In the genomic region with DNA sequence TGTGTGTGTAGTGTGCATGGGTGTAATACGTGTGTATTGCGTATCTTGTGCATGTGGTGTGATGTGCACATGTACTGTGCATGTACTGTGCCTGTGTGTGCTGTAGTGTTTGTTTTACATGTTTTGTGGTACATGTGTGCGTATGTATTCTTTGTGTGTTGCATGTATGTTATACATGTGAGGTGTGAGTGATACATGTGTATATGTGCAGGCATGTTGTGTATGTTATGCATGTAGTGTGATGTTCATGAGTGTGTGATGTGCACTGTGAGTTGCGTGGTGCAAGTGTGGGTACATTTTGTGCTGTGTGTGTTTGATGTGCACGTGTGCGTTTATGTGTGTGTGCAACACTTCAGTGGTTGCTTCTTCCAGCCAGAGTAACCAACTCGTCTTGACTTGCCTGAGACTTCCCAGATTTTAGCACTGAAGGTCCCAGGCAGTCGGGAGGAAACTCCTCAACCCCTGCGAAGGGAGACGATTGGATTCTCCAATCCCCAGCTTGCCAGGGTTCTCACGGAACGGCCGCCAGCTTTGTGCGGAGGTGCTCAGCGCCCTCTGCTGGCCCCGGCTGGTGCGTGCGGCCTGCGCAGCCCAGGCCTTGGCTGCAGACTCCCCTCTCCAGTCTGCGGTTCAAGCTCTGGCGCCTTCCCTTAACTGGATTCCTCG, we compare ENCODE assay signal across 8 cellular contexts. TPM values are rescaled to one million over a fixed set of nuclear protein-coding genes. Genes with fewer than 3 reads are reported as not detected.
DNase-seq lines count a peak whose midpoint lies in the region; ATAC-seq and TF ChIP-seq lines count a peak whose summit lies in the region.

No MANE protein-coding gene starts in this region.

- ATAC-seq in GM21360 (IDR thresholded peaks at IDR 0.05; ENCODE audit: unreplicated experiment): peak; percentile 73
- ATAC-seq in foreskin keratinocyte: peak; percentile 84

- peak; percentile 99 for TF ChIP-seq CTCF in AG09309 (IDR thresholded peaks at IDR 0.05; ENCODE audit: control insufficient read depth, insufficient read depth, low read depth, low read length, missing control alignments)
- peak; percentile 99 for TF ChIP-seq CTCF in LNCaP clone FGC (IDR thresholded peaks at IDR 0.05; ENCODE audit: control insufficient read depth, extremely low read depth, insufficient read depth)
- peak; percentile 99 for TF ChIP-seq CTCF in foreskin keratinocyte (conservative IDR thresholded peaks at IDR 0.05)
- TF ChIP-seq CTCF in parathyroid adenoma (IDR thresholded peaks at IDR 0.05): peak; percentile 85
- peak; percentile 88 to 97 (median 92) for TF ChIP-seq CTCF in transverse colon (IDR thresholded peaks at IDR 0.05)

- no peak overlapping the region for H3K9ac ChIP-seq in parathyroid adenoma

- in situ Hi-C loops in transverse colon (cut with MboI; ENCODE audit: low pct_ligation_motif_present in 1 of 4, low pct_unique_long_range_greater_than_20kb in 1 of 4, low sequenced_read_pairs in 3 of 4): loop anchor here in 1 of 4 donors (10.0 kb wide), 1 partner anchor 113 kb away; no protein-coding TSS in a partner anchor

- H3K4me1 ChIP-seq in foreskin keratinocyte (no peaks in the 10 kb centered on the region), parathyroid adenoma (no peaks in the 10 kb centered on the region), transverse colon (peaks cover 0 to 16% (median 5%) of the 10 kb centered on the region in 4 donors)

- H3K9me3 ChIP-seq in parathyroid adenoma (ENCODE audit: control insufficient read depth, low read length): no peaks in the 10 kb centered on the region
- no peaks in the 10 kb centered on the region for H3K9me3 ChIP-seq in transverse colon

- H2AFZ ChIP-seq in parathyroid adenoma: peak overlapping the region; percentile 50

- peaks cover 33% of the 10 kb centered on the region for H3K27me3 ChIP-seq in foreskin keratinocyte
- no peaks in the 10 kb centered on the region for H3K27me3 ChIP-seq in parathyroid adenoma (ENCODE audit: control insufficient read depth, insufficient read depth, low read length)
- no peaks in the 10 kb centered on the region for H3K27me3 ChIP-seq in transverse colon

- H3K36me3 ChIP-seq in parathyroid adenoma (ENCODE audit: control insufficient read depth, insufficient read depth, low read length): no peaks in the 10 kb centered on the region
- H3K36me3 ChIP-seq in transverse colon: no peaks in the 10 kb centered on the region

- H3K27ac ChIP-seq in foreskin keratinocyte: no peak overlapping the region
- no peak overlapping the region for H3K27ac ChIP-seq in parathyroid adenoma
- no peak overlapping the region for H3K27ac ChIP-seq in transverse colon

- intact Hi-C loops in transverse colon (cut with DNase I; ENCODE audit: low total_unique reads): loop anchor here (5.0 to 10.0 kb wide), 2 partner anchors 126 to 363 kb away; no protein-coding TSS in a partner anchor

- peak; percentile 42 for DNase-seq in AG09309 (ENCODE audit: low read depth)
- DNase-seq in LNCaP clone FGC (ENCODE audit: low read depth): peak; percentile 31
- DNase-seq in activated T-cell treated with anti-CD3 and anti-CD28 coated beads, Interleukin-2, amount 50 U/mL, for 48 hours: peak; percentile 81 to 84
- peak; percentile 63 to 74 for DNase-seq in foreskin keratinocyte
- DNase-seq in transverse colon: peak; percentile 79
- DNase-seq in NCI-H2107 treated with DMSO at 0.1 percent for 48 hours (lab: John Stamatoyannopoulos, UW; ENCODE audit: unreplicated experiment): no peak

- H3K79me2 ChIP-seq in parathyroid adenoma: no peaks in the 10 kb centered on the region

- WGBS in transverse colon (ENCODE audit: low coverage in 1 of 2), 2 donors: 26% methylated on average over 19 of the region's 22 CpGs; no CpG with 5 or more reads in 1 of the 2 donors

- H3K4me3 ChIP-seq in AG09309 (ENCODE audit: control insufficient read depth, low read depth, low read length): no peak overlapping the region
- H3K4me3 ChIP-seq in LNCaP clone FGC (ENCODE audit: low read depth, low read length): no peak overlapping the region
- no peak overlapping the region for H3K4me3 ChIP-seq in parathyroid adenoma (ENCODE audit: low read depth, low read length)
- peak overlapping the region in 1 of 4 donors; percentile 0 for H3K4me3 ChIP-seq in transverse colon

- TF ChIP-seq EP300 in transverse colon (IDR thresholded peaks at IDR 0.05; ENCODE audit: low read depth): no peak

- H3K4me2 ChIP-seq in parathyroid adenoma (ENCODE audit: low read length): no peak overlapping the region

- TF ChIP-seq POLR2A in transverse colon (IDR thresholded peaks at IDR 0.05): no peak

RNA-seq across cellular contexts. Expression of a gene that starts 3.6 kb away (rescaled TPM):
- not detected in 2 replicates for total RNA-seq in foreskin keratinocyte
- polyA plus RNA-seq in foreskin keratinocyte: not detected in 2 replicates
- total RNA-seq in transverse colon: 10 to 100 TPM; 26.2 to 88.8 (median 39.4) TPM

Comparison
In these comparisons a context has a peak if more than half of its experiments do, and no peak if none do; other contexts are left out.
1. RNA of a gene that starts 3.6 kb away (total RNA-seq): 26.2 to 88.8 TPM in transverse colon; not detected in foreskin keratinocyte; every median in the first group is over 10 times any median in the second.
2. Peak in every context shown above with its lines, with median percentiles within 50 percentile points of each other: CTCF ChIP-seq.